ENCODE assay signal across 1 cellular context in genomic region chr11:27317751-27318150, GRCh38.
TF ChIP-seq lines count a peak whose summit lies in the region.

No MANE protein-coding gene starts in this region.

TF ChIP-seq in SK-N-SH, 30 proteins besides CTCF, POLR2A, EP300 and RAD21 (continued from another document):
- TF ChIP-seq USF2 (IDR thresholded peaks at IDR 0.05; ENCODE audit: borderline replicate concordance, low read depth, low read length), result no peak
- TF ChIP-seq GATA2 (CRISPR knock-in tag; IDR thresholded peaks at IDR 0.05), result no peak
- TF ChIP-seq MAX (IDR thresholded peaks at IDR 0.05; ENCODE audit: low read depth), result peak; percentile 89
- TF ChIP-seq FOSL2 (IDR thresholded peaks at IDR 0.05; ENCODE audit: borderline replicate concordance, low read depth), result peak; percentile 81
